In the genomic region with DNA sequence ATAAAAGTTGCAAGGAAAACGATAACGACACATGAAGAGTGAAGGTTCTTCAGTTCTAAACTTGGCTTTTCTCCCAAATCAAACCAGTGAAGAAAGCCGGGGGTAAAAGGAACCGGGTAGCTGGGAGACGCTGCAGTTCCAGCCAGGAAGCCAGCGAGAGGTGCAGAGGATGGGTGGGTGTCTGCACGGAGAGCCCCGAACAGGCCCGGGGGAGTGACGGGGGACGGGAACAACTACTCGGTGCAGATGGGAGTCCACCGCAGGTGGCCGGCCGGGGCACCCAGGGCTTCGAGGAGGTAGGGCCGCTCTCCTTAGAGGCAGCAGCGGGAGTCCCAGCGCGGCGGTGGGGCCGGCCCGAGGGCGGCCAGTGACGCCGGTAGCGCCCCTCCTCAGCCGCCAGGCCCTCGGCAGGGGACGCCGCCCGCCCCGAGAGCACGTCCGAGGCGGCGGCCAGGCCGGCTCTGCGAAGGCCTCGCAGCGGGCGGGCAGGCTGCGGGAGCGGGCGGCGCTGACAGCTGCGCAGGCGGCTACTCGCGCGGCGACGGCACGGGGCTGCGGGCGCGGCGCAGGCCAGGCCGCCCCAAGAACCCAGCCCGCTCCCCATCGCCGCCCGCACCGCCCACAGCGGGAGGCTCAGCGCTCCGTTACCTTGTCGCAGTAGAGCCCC, we compare ENCODE assay signal across 8 cellular contexts. TPM values are rescaled to one million over a fixed set of nuclear protein-coding genes. Genes with fewer than 3 reads are reported as not detected.
DNase-seq lines count a peak whose midpoint lies in the region; ATAC-seq and TF ChIP-seq lines count a peak whose summit lies in the region.

No MANE protein-coding gene starts in this region.

- no peaks in the 10 kb centered on the region for H3K9me3 ChIP-seq in A673 (ENCODE audit: low read depth, low read length, poor library complexity, severe bottlenecking)
- no peaks in the 10 kb centered on the region for H3K9me3 ChIP-seq in OCI-LY3 (ENCODE audit: insufficient read depth, low read length)

- H3K27me3 Mint-ChIP-seq in activated naive CD4-positive, alpha-beta T cell treated with anti-CD3 and anti-CD28 coated beads, Interleukin-2, amount 10 ng/mL, durations not matched to agents 7 days and 5 days, result no peaks in the 10 kb centered on the region

- DNase-seq in A673 (ENCODE audit: low spot score) (peak; percentile 66), left cardiac atrium (peak; percentile 62), posterior cingulate gyrus (peak; percentile 23 to 87 (median 49)), MV-4-11 (lab: John Stamatoyannopoulos, UW) (no peak)
- DNase-seq in activated naive CD4-positive, alpha-beta T cell treated with anti-CD3 and anti-CD28 coated beads, Interleukin-2, amount 10 ng/mL, durations not matched to agents 7 days and 5 days, result peak; percentile 58

- POLR2A ChIA-PET in A673 (lab: Charles Lee; ENCODE audit: low non-redundant PET), result interaction anchor here (0.6 kb wide), 1 partner anchor 65 kb away, joined by 3 read pairs; no protein-coding TSS in a partner anchor

- peaks cover 12% of the 10 kb centered on the region for H3K36me3 Mint-ChIP-seq in activated naive CD4-positive, alpha-beta T cell treated with anti-CD3 and anti-CD28 coated beads, Interleukin-2, amount 10 ng/mL, durations not matched to agents 7 days and 5 days

- intact Hi-C loops in A673 (cut with micrococcal nuclease; ENCODE audit: unreplicated experiment) (loop anchor here (1.0 kb wide), 1 partner anchor 26 kb away; no protein-coding TSS in a partner anchor), left cardiac atrium (cut with DNase I) (loop anchor here in 1 of 2 donors (5.0 kb wide), 1 partner anchor 177 kb away; no protein-coding TSS in a partner anchor), posterior cingulate gyrus (cut with DNase I) (loop anchor here (1.0 to 10.0 kb wide), 2 partner anchors 27 to 650 kb away; a partner anchor contains a TSS)

- TF ChIP-seq CTCF in A673 (conservative IDR thresholded peaks at IDR 0.05; ENCODE audit: low read depth, low read length) (no peak), OCI-LY3 (IDR thresholded peaks at IDR 0.05; ENCODE audit: low read depth, low read length) (no peak)

- peaks cover 8% of the 10 kb centered on the region for H4K20me1 ChIP-seq in OCI-LY3 (ENCODE audit: insufficient read depth, low read length)

- peak overlapping the region; percentile 96 for H3K27ac Mint-ChIP-seq in activated naive CD4-positive, alpha-beta T cell treated with anti-CD3 and anti-CD28 coated beads, Interleukin-2, amount 10 ng/mL, durations not matched to agents 7 days and 5 days

- H3K79me2 ChIP-seq in OCI-LY3 (ENCODE audit: low read length), result peaks cover 47% of the 10 kb centered on the region

- peaks cover 53% of the 10 kb centered on the region for H3K4me1 Mint-ChIP-seq in activated naive CD4-positive, alpha-beta T cell treated with anti-CD3 and anti-CD28 coated beads, Interleukin-2, amount 10 ng/mL, durations not matched to agents 7 days and 5 days

- H3K36me3 ChIP-seq in A673 (ENCODE audit: insufficient read depth, low read length, poor library complexity, severe bottlenecking), result no peaks in the 10 kb centered on the region
- H3K36me3 ChIP-seq in OCI-LY3 (replicated peaks; ENCODE audit: low read depth, low read length), result no peaks in the 10 kb centered on the region

- H3K4me3 ChIP-seq in A673 (ENCODE audit: low read depth, low read length, poor library complexity, severe bottlenecking), result peak overlapping the region; percentile 73
- peak overlapping the region; percentile 94 for H3K4me3 ChIP-seq in OCI-LY3 (ENCODE audit: low read length)

- no TSS peak for BruUV-seq in A673 (replicated peaks; lab: Mats Ljungman, UMichigan)

- CTCF ChIA-PET in A673 (lab: Charles Lee), result no interaction called here
- CTCF ChIA-PET in activated naive CD4-positive, alpha-beta T cell treated with anti-CD3 and anti-CD28 coated beads, Interleukin-2, amount 10 ng/mL, durations not matched to agents 7 days and 5 days (lab: Charles Lee), result interaction anchor here (0.6 to 3.7 kb wide), 3 partner anchors 28 to 301 kb away, joined by 3 to 13 read pairs (median 7); a partner anchor contains a TSS

- H3K4me1 ChIP-seq in A673 (ENCODE audit: insufficient read depth, low read length, poor library complexity, severe bottlenecking) (peaks cover 44% of the 10 kb centered on the region), OCI-LY3 (ENCODE audit: low read length) (peaks cover 27% of the 10 kb centered on the region)

- 0 out of 2 replicates have a peak overlapping the region, but pooled peaks have one; percentile 41 for H2AFZ ChIP-seq in OCI-LY3 (ENCODE audit: low read depth, low read length)

- no peaks in the 10 kb centered on the region for H3K9me3 Mint-ChIP-seq in activated naive CD4-positive, alpha-beta T cell treated with anti-CD3 and anti-CD28 coated beads, Interleukin-2, amount 10 ng/mL, durations not matched to agents 7 days and 5 days

- H3K27ac ChIP-seq in A673 (ENCODE audit: low read depth, low read length, poor library complexity, severe bottlenecking), result peak overlapping the region; percentile 81
- H3K27ac ChIP-seq in OCI-LY3 (ENCODE audit: low read length), result peak overlapping the region; percentile 44

- H3K4me3 Mint-ChIP-seq in activated naive CD4-positive, alpha-beta T cell treated with anti-CD3 and anti-CD28 coated beads, Interleukin-2, amount 10 ng/mL, durations not matched to agents 7 days and 5 days, result peak overlapping the region; percentile 99

- peak overlapping the region; percentile 79 for H3K9ac ChIP-seq in OCI-LY3 (ENCODE audit: low read length)

- peak; percentile 53 for ATAC-seq in GM18517 (IDR thresholded peaks at IDR 0.05; ENCODE audit: unreplicated experiment)
- peak; percentile 35 for ATAC-seq in HG03039 (IDR thresholded peaks at IDR 0.05; ENCODE audit: unreplicated experiment)
- peak; percentile 56 to 68 for ATAC-seq in left cardiac atrium

- peak overlapping the region; percentile 96 for H3K4me2 ChIP-seq in OCI-LY3 (ENCODE audit: low read length)

- H3K27me3 ChIP-seq in A673 (replicated peaks; ENCODE audit: insufficient read depth, low read depth, low read length, poor library complexity) (no peaks in the 10 kb centered on the region), OCI-LY3 (ENCODE audit: low read depth, low read length) (no peaks in the 10 kb centered on the region)

RNA-seq across cellular contexts. Expression of a gene that starts 0.5 kb away (rescaled TPM):
- 59.7 and 60.1 TPM in 2 replicates for total RNA-seq in A673 (2021)
- 10 to 100 TPM; 69.1 to 71.0 TPM for total RNA-seq in left cardiac atrium

RNA-seq across cellular contexts. Expression of a gene that starts 26.9 kb away (rescaled TPM):
- 27.4 and 29.0 TPM in 2 replicates for total RNA-seq in A673 (2021)
- total RNA-seq in left cardiac atrium, result 10 to 100 TPM; 30.9 to 35.4 TPM

RNA-seq across cellular contexts. Expression of a gene that starts 48.2 kb away (rescaled TPM):
- total RNA-seq in A673 (2021) (2.1 and 2.4 TPM in 2 replicates), left cardiac atrium (10 to 100 TPM in 1 of 2 donors, 1 to 10 TPM in 1; 8.7 to 11.0 TPM)
